ENCODE assay signal across 1 cellular context in the genomic region with DNA sequence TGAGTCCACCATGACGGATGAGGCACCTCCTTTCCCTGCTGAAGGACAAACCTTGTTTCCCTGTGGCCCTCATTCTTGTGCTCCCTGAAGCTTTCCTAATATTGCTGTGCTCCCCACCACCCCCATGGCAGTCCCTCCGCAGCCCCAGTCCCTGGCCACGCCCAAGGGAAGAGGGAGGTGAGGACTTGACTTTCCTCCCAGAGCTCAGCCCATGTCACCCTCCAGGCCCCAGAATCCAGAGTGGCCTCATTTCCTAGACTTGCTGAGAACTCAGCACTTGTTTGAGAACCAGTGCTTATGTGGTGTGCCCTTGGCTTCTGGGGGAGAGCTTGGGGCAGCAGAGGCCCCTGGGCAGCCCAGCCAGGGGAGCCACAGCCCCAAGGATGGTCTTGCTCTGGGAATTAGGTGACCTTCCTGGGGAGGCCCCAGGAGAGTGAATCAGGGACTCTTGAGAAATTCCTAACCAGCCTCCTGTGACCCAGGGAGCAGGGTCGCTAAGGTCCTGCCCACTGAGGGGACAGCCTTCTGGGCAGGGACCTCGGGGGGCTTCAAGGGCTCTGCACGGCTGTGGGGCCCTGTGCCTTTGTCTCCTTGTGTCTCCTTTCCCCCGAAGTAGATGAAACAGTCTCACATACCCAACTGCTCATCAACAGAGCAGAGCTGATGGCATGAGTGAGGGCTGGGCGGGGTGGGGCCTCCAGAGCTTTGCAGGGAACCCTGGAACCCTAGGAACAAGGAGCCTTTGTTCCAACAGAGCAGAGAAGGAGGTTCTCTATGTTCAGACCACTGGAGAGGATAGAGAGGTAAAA.
TF ChIP-seq lines count a peak whose summit lies in the region.

No MANE protein-coding gene starts in this region.

TF ChIP-seq in SK-N-SH treated with all-trans-retinoic acid at 6 μM for 48 hours, 23 proteins besides CTCF, POLR2A, EP300 and RAD21:
- TF ChIP-seq ZFP3 (CRISPR knock-in tag; IDR thresholded peaks at IDR 0.05) (no peak), ZNF70 (CRISPR knock-in tag; IDR thresholded peaks at IDR 0.05) (no peak), GLIS3 (CRISPR knock-in tag; IDR thresholded peaks at IDR 0.05) (no peak), ARNTL (CRISPR knock-in tag; IDR thresholded peaks at IDR 0.05; ENCODE audit: borderline replicate concordance, low read depth) (no peak), CREB5 (CRISPR knock-in tag; IDR thresholded peaks at IDR 0.05; ENCODE audit: low read depth) (no peak), SNAI2 (CRISPR knock-in tag; IDR thresholded peaks at IDR 0.05) (no peak), ZNF565 (CRISPR knock-in tag; conservative IDR thresholded peaks at IDR 0.05; ENCODE audit: low read depth) (no peak), TSHZ2 (CRISPR knock-in tag; IDR thresholded peaks at IDR 0.05) (no peak), TCF4 (CRISPR knock-in tag; IDR thresholded peaks at IDR 0.05; ENCODE audit: borderline replicate concordance) (no peak), RARB (CRISPR knock-in tag; IDR thresholded peaks at IDR 0.05) (no peak), BACH2 (CRISPR knock-in tag; IDR thresholded peaks at IDR 0.05; ENCODE audit: borderline replicate concordance) (no peak), POU6F1 (CRISPR knock-in tag; IDR thresholded peaks at IDR 0.05; ENCODE audit: borderline replicate concordance, low read depth) (no peak), ISL1 (CRISPR knock-in tag; IDR thresholded peaks at IDR 0.05) (no peak), TOX (CRISPR knock-in tag; IDR thresholded peaks at IDR 0.05; ENCODE audit: borderline replicate concordance) (no peak)
